Comparison of ENCODE assay signal across 19 cellular contexts in the genomic region with DNA sequence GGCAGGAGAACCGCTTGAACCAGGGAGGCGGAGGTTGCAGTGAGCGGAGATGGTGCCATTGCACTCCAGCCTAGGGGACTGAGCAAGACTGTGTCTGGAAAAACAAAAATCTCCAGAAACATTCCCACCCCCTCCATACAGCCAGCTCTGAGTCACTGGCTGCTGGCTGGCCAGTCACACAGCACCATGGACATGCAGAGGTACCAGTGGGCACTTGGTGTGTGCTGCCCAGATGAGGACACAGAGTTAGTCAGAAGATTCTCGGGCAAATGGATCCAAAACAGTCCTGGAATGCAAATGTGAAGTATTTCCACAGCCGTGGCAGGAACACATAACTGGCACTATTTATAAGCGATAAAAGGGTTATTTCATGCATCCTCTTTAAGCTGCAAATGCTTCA. TPM values are rescaled to one million over a fixed set of nuclear protein-coding genes. Genes with fewer than 3 reads are reported as not detected.
DNase-seq lines count a peak whose midpoint lies in the region; ATAC-seq, FAIRE-seq and TF ChIP-seq lines count a peak whose summit lies in the region.
"Had no signal": no experiment of that assay in that cellular context is flagged by ENCODE, and none has a peak within 500 bp of the region (broad histone marks: within the 10 kb centered on the region; RNA-seq: fewer than 3 reads in every experiment).

No MANE protein-coding gene starts in this region.

- H3K27me3 ChIP-seq in dorsolateral prefrontal cortex, result no peaks in the 10 kb centered on the region
- no peaks in the 10 kb centered on the region for H3K27me3 ChIP-seq in osteoblast (ENCODE audit: insufficient read depth, low read length)
- H3K27me3 ChIP-seq: transverse colon had no signal

- no peak overlapping the region for H3K4me2 ChIP-seq in osteoblast (ENCODE audit: insufficient read depth, low read length)

- no peak for ATAC-seq in GM18909 (IDR thresholded peaks at IDR 0.05; ENCODE audit: poor library complexity, unreplicated experiment)
- ATAC-seq in GM18858 (IDR thresholded peaks at IDR 0.05; ENCODE audit: unreplicated experiment), result no peak
- ATAC-seq: sciatic nerve had no signal

- H3K9me3 ChIP-seq in osteoblast (ENCODE audit: low read depth, low read length), result no peaks in the 10 kb centered on the region
- H3K9me3 ChIP-seq: Caco-2, transverse colon had no signal

- TF ChIP-seq CTCF in dorsolateral prefrontal cortex (IDR thresholded peaks at IDR 0.05 in 54 of 56, conservative IDR thresholded peaks at IDR 0.05 in 2 of 56; ENCODE audit: low read depth in 1 of 56, partially characterized antibody in 56 of 56) (peak in 1 of 56 donors; percentile 7), osteoblast (IDR thresholded peaks at IDR 0.05; ENCODE audit: extremely low read depth, low read depth, low read length) (no peak)

- DNase-seq in AG08396 (ENCODE audit: low spot score) (peak; percentile 79), M059J (ENCODE audit: low read depth) (peak; percentile 87), dorsolateral prefrontal cortex (peak in 4 of 10 donors; percentile 66 to 83 (median 75)), osteoblast (ENCODE audit: insufficient read length, low spot score, missing footprints) (peak; percentile 98), HTR-8/SVneo (ENCODE audit: insufficient read length, low spot score) (no peak)
- DNase-seq in activated CD4-positive, CD25-positive, alpha-beta regulatory T cell treated with anti-CD3 and anti-CD28 coated beads, Interleukin-2, amount 50 U/mL, for 72 hours, result no peak
- DNase-seq: activated CD4-positive, alpha-beta T cell treated with anti-CD3 and anti-CD28 coated beads, Interleukin-2, amount 10 ng/mL, durations not matched to agents 24 days and 14 days; activated naive CD4-positive, alpha-beta T cell treated with anti-CD3 and anti-CD28 coated beads, Interleukin-2, amount 50 U/mL, for 16 hours; Caco-2; effector memory CD4-positive, alpha-beta T cell; KG1; NCI-H1417; SHP77; transverse colon had no signal

- no peak overlapping the region for H3K4me3 ChIP-seq in dorsolateral prefrontal cortex
- no peak overlapping the region for H3K4me3 ChIP-seq in osteoblast (ENCODE audit: insufficient read depth, low read length)
- H3K4me3 ChIP-seq: transverse colon had no signal

- no peak for FAIRE-seq in HTR-8/SVneo (lab: Jason Lieb, UNC)
- FAIRE-seq: frontal cortex, GM18507 had no signal

- H3K27ac ChIP-seq in dorsolateral prefrontal cortex (peak overlapping the region in 56 of 59 donors; percentile 3 to 97 (median 76)), osteoblast (ENCODE audit: low read depth, low read length) (peak overlapping the region; percentile 81)
- H3K27ac ChIP-seq: transverse colon had no signal

- H4K20me1 ChIP-seq in osteoblast (ENCODE audit: insufficient read depth, low read length), result no peaks in the 10 kb centered on the region

- no peak overlapping the region for H2AFZ ChIP-seq in osteoblast (ENCODE audit: low read length)

- H3K79me2 ChIP-seq in osteoblast (ENCODE audit: insufficient read depth, low read length), result no peaks in the 10 kb centered on the region

- H3K4me1 ChIP-seq in osteoblast (ENCODE audit: insufficient read depth, low read length), result peaks cover 20% of the 10 kb centered on the region

- no peaks in the 10 kb centered on the region for H3K36me3 ChIP-seq in osteoblast (ENCODE audit: insufficient read depth, low read length)
- H3K36me3 ChIP-seq: transverse colon had no signal

- intact Hi-C loops in dorsolateral prefrontal cortex (cut with DNase I), result loop anchor here (2.0 to 10.0 kb wide), 6 partner anchors 41 to 506 kb away; a partner anchor contains a TSS

RNA-seq across cellular contexts. Expression of a gene that starts 44.6 kb away (rescaled TPM):
- 12.4 and 24.7 TPM in 2 replicates for total RNA-seq in M059J (2014; rRNA removed; shearing (Covaris generic))
- total RNA-seq in dorsolateral prefrontal cortex (100 to 1,000 TPM in 35 of 120 experiments, 10 to 100 TPM in 85; 52.3 to 136 (median 86.9) TPM), osteoblast (5.6 and 5.8 TPM in 2 replicates)

Comparison
In these comparisons a context has a peak if more than half of its experiments do, and no peak if none do; other contexts are left out.
1. DNase-seq: peak in AG08396 (single experiment), M059J (single experiment) and osteoblast (single experiment); none in HTR-8/SVneo (single experiment) and activated CD4-positive, CD25-positive, alpha-beta regulatory T cell treated with anti-CD3 and anti-CD28 coated beads, Interleukin-2, amount 50 U/mL, for 72 hours (single experiment).